Comparison of ENCODE assay signal across 31 cellular contexts in the genomic region with DNA sequence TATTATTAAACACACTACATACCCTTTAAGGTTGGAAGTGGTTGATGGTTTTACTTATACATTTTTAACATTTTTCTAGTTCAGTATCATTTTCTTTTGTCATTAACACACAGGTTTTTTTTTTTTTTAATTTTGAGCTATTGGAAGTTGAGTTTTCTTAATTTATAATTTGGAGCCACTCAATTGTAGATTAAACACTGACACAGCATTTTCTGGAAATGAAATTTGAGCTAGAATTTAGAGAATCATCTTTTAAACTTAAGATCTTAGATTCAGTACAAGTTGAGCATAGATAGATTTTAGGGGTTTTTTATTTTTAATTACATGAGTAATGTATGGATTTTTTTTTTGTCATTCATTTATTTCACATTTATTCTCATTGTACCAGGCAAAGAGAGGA. TPM values are rescaled to one million over a fixed set of nuclear protein-coding genes. Genes with fewer than 3 reads are reported as not detected.
A peak's percentile ranks its signal among the peaks of the same experiment; 100 is the strongest.
DNase-seq lines count a peak whose midpoint lies in the region; ATAC-seq, FAIRE-seq and TF ChIP-seq lines count a peak whose summit lies in the region.
"Had no signal": no experiment of that assay in that cellular context is flagged by ENCODE, and none has a peak within 500 bp of the region (broad histone marks: within the 10 kb centered on the region; RNA-seq: fewer than 3 reads in every experiment).

No MANE protein-coding gene starts in this region.

- no peaks in the 10 kb centered on the region for H3K27me3 Mint-ChIP-seq in activated naive CD4-positive, alpha-beta T cell treated with anti-CD3 and anti-CD28 coated beads for 36 hours (ENCODE audit: low read depth)
- H3K27me3 Mint-ChIP-seq in CD4-positive, alpha-beta T cell = no peaks in the 10 kb centered on the region
- no peaks in the 10 kb centered on the region for H3K27me3 Mint-ChIP-seq in activated T-helper 1 cell treated with anti-CD3 and anti-CD28 coated beads, Interleukin-12 subunit alpha, Interleukin-12 subunit beta, Interleukin-2, Interleukin-4 antibody, amounts not matched to agents 30 ng/mL and 10 ng/mL and 1 ng/mL, durations not matched to agents 14 hours and 24 hours and 36 hours (ENCODE audit: insufficient read depth)
- H3K27me3 Mint-ChIP-seq: progenitor cell of endocrine pancreas had no signal

- H3K9me3 Mint-ChIP-seq in activated naive CD4-positive, alpha-beta T cell treated with anti-CD3 and anti-CD28 coated beads for 36 hours = peaks cover 5% of the 10 kb centered on the region
- no peaks in the 10 kb centered on the region for H3K9me3 Mint-ChIP-seq in CD4-positive, alpha-beta T cell
- peaks cover 9% of the 10 kb centered on the region for H3K9me3 Mint-ChIP-seq in activated T-helper 1 cell treated with anti-CD3 and anti-CD28 coated beads, Interleukin-12 subunit alpha, Interleukin-12 subunit beta, Interleukin-2, Interleukin-4 antibody, amounts not matched to agents 30 ng/mL and 10 ng/mL and 1 ng/mL, durations not matched to agents 14 hours and 24 hours and 36 hours

- CTCF ChIA-PET in activated naive CD4-positive, alpha-beta T cell treated with anti-CD3 and anti-CD28 coated beads for 36 hours (lab: Charles Lee) = no interaction called here
- CTCF ChIA-PET in CD4-positive, alpha-beta T cell (lab: Charles Lee) = no interaction called here

- intact Hi-C loops in activated naive CD4-positive, alpha-beta T cell treated with anti-CD3 and anti-CD28 coated beads for 36 hours (cut with micrococcal nuclease) = no loop called here
- intact Hi-C loops in CD4-positive, alpha-beta T cell (cut with DNase I, micrococcal nuclease) = loop anchor here in 1 of 2 experiments (2.0 kb wide), 1 partner anchor 13 kb away; no protein-coding TSS in a partner anchor
- intact Hi-C loops in activated T-helper 1 cell treated with anti-CD3 and anti-CD28 coated beads, Interleukin-12 subunit alpha, Interleukin-12 subunit beta, Interleukin-2, Interleukin-4 antibody, amounts not matched to agents 30 ng/mL and 10 ng/mL and 1 ng/mL, durations not matched to agents 14 hours and 24 hours and 36 hours (cut with micrococcal nuclease) = loop anchor here (2.0 kb wide), 1 partner anchor 15 kb away; no protein-coding TSS in a partner anchor
- intact Hi-C loops in sciatic nerve (cut with DNase I) = no loop called here

- H3K4me1 ChIP-seq in small intestine (ENCODE audit: control insufficient read depth in 2 of 2, insufficient read depth in 1 of 2, low read depth in 1 of 2, low read length in 1 of 2) = no peaks in the 10 kb centered on the region
- H3K4me1 ChIP-seq: SJCRH30 had no signal

- no peak overlapping the region for H3K4me3 Mint-ChIP-seq in activated naive CD4-positive, alpha-beta T cell treated with anti-CD3 and anti-CD28 coated beads for 36 hours
- H3K4me3 Mint-ChIP-seq in CD4-positive, alpha-beta T cell = no peak overlapping the region
- no peak overlapping the region for H3K4me3 Mint-ChIP-seq in activated T-helper 1 cell treated with anti-CD3 and anti-CD28 coated beads, Interleukin-12 subunit alpha, Interleukin-12 subunit beta, Interleukin-2, Interleukin-4 antibody, amounts not matched to agents 30 ng/mL and 10 ng/mL and 1 ng/mL, durations not matched to agents 14 hours and 24 hours and 36 hours

- ATAC-seq in CD4-positive, alpha-beta T cell (ENCODE audit: poor library complexity) = no peak
- no peak for ATAC-seq in sciatic nerve
- ATAC-seq: GM12878, left colon had no signal

- H3K27ac ChIP-seq in CD4-positive, alpha-beta T cell (ENCODE audit: low read depth, low read length) = no peak overlapping the region
- H3K27ac ChIP-seq in small intestine (ENCODE audit: low read depth in 1 of 2, low read length in 1 of 2) = no peak overlapping the region
- H3K27ac ChIP-seq: esophagus squamous epithelium, neutrophil, sigmoid colon, SJCRH30, thoracic aorta, vagina had no signal

- H3K4me3 ChIP-seq in small intestine (ENCODE audit: low read depth in 1 of 2, low read length in 2 of 2) = no peak overlapping the region
- H3K4me3 ChIP-seq: esophagus squamous epithelium, GM12878, sigmoid colon, SJCRH30, thoracic aorta, vagina had no signal

- no peak for DNase-seq in activated naive CD4-positive, alpha-beta T cell treated with anti-CD3 and anti-CD28 coated beads for 36 hours
- DNase-seq in activated naive CD4-positive, alpha-beta T cell (lab: John Stamatoyannopoulos, UW) = no peak
- no peak for DNase-seq in CD4-positive, alpha-beta T cell
- no peak for DNase-seq in activated T-helper 1 cell treated with anti-CD3 and anti-CD28 coated beads, Interleukin-12 subunit alpha, Interleukin-12 subunit beta, Interleukin-2, Interleukin-4 antibody, amounts not matched to agents 30 ng/mL and 10 ng/mL and 1 ng/mL, durations not matched to agents 14 hours and 24 hours and 36 hours (ENCODE audit: low spot score)
- DNase-seq in small intestine = no peak
- no peak for DNase-seq in kidney tubule cell (ENCODE audit: low spot score)
- no peak for DNase-seq in COLO829 (ENCODE audit: low spot score)
- DNase-seq in sciatic nerve (ENCODE audit: low spot score) = no peak
- DNase-seq: ACHN; caudate nucleus; esophagus squamous epithelium; foreskin melanocyte; HCEC 1CT; KG1; left colon; mammary epithelial cell; MV-4-11; NCI-H1436 treated with DMSO at 0.1 percent for 48 hours; NCI-H2107; NCI-H748 treated with DMSO at 0.1 percent for 48 hours; sigmoid colon; SJCRH30; stimulated activated CD4-positive, alpha-beta T cell treated with anti-CD3 and anti-CD28 coated beads, Interleukin-4, amount 100 ng/mL, for 4 hours; stimulated activated naive CD4-positive, alpha-beta T cell treated with Interleukin-2 at 50 U/mL for 16 hours; T-helper 1 cell had no signal

- peak; percentile 30 for FAIRE-seq in small intestine (lab: Jason Lieb, UNC)
- FAIRE-seq: astrocyte, GM12878 had no signal

- POLR2A ChIA-PET in CD4-positive, alpha-beta T cell (lab: Charles Lee) = interaction anchor here (0.7 to 1.3 kb wide), 3 partner anchors 9 to 34 kb away, joined by 3 to 6 read pairs (median 4); partner anchors contain the start of gene RASA2

- peaks cover 3 to 5% of the 10 kb centered on the region in 2 donors for H3K36me3 ChIP-seq in small intestine (ENCODE audit: control insufficient read depth in 2 of 2, insufficient read depth in 2 of 2, low read length in 2 of 2)

- H3K27me3 ChIP-seq in CD4-positive, alpha-beta T cell (ENCODE audit: control insufficient read depth, insufficient read depth, low read length) = no peaks in the 10 kb centered on the region
- no peaks in the 10 kb centered on the region for H3K27me3 ChIP-seq in small intestine (ENCODE audit: control insufficient read depth in 2 of 2, insufficient read depth in 2 of 2, low read length in 2 of 2)
- H3K27me3 ChIP-seq: esophagus squamous epithelium, neutrophil, sigmoid colon, SJCRH30, vagina had no signal

- H3K36me3 Mint-ChIP-seq in activated naive CD4-positive, alpha-beta T cell treated with anti-CD3 and anti-CD28 coated beads for 36 hours (ENCODE audit: low read depth) = peaks cover 42% of the 10 kb centered on the region
- peaks cover 94% of the 10 kb centered on the region for H3K36me3 Mint-ChIP-seq in CD4-positive, alpha-beta T cell (ENCODE audit: low read depth)
- peaks cover 56% of the 10 kb centered on the region for H3K36me3 Mint-ChIP-seq in activated T-helper 1 cell treated with anti-CD3 and anti-CD28 coated beads, Interleukin-12 subunit alpha, Interleukin-12 subunit beta, Interleukin-2, Interleukin-4 antibody, amounts not matched to agents 30 ng/mL and 10 ng/mL and 1 ng/mL, durations not matched to agents 14 hours and 24 hours and 36 hours (ENCODE audit: low read depth)

- H3K4me1 Mint-ChIP-seq in activated naive CD4-positive, alpha-beta T cell treated with anti-CD3 and anti-CD28 coated beads for 36 hours (ENCODE audit: low read depth) = peaks cover 72% of the 10 kb centered on the region
- H3K4me1 Mint-ChIP-seq in CD4-positive, alpha-beta T cell (ENCODE audit: low read depth) = peaks cover 81% of the 10 kb centered on the region
- peaks cover 42% of the 10 kb centered on the region for H3K4me1 Mint-ChIP-seq in activated T-helper 1 cell treated with anti-CD3 and anti-CD28 coated beads, Interleukin-12 subunit alpha, Interleukin-12 subunit beta, Interleukin-2, Interleukin-4 antibody, amounts not matched to agents 30 ng/mL and 10 ng/mL and 1 ng/mL, durations not matched to agents 14 hours and 24 hours and 36 hours (ENCODE audit: low read depth)

- no peak for TF ChIP-seq CTCF in CD4-positive, alpha-beta T cell (IDR thresholded peaks at IDR 0.05)

- H3K9me3 ChIP-seq in CD4-positive, alpha-beta T cell (ENCODE audit: control insufficient read depth, low read length) = peaks cover 4% of the 10 kb centered on the region
- H3K9me3 ChIP-seq in small intestine (ENCODE audit: control insufficient read depth, low read depth) = no peaks in the 10 kb centered on the region
- H3K9me3 ChIP-seq: esophagus squamous epithelium, neutrophil, sigmoid colon, SJCRH30, thoracic aorta, vagina had no signal

- H3K27ac Mint-ChIP-seq in activated naive CD4-positive, alpha-beta T cell treated with anti-CD3 and anti-CD28 coated beads for 36 hours = peak overlapping the region; percentile 26
- peak overlapping the region; percentile 64 for H3K27ac Mint-ChIP-seq in CD4-positive, alpha-beta T cell
- peak overlapping the region; percentile 26 for H3K27ac Mint-ChIP-seq in activated T-helper 1 cell treated with anti-CD3 and anti-CD28 coated beads, Interleukin-12 subunit alpha, Interleukin-12 subunit beta, Interleukin-2, Interleukin-4 antibody, amounts not matched to agents 30 ng/mL and 10 ng/mL and 1 ng/mL, durations not matched to agents 14 hours and 24 hours and 36 hours
- H3K27ac Mint-ChIP-seq: progenitor cell of endocrine pancreas had no signal

RNA-seq across cellular contexts. Expression of gene RASA2, which starts 35.0 kb away (rescaled TPM):
- 10 to 100 TPM; 24.0 to 27.5 TPM for total RNA-seq in activated naive CD4-positive, alpha-beta T cell treated with anti-CD3 and anti-CD28 coated beads for 36 hours
- total RNA-seq in CD4-positive, alpha-beta T cell = 10 to 100 TPM; 96.1 to 96.4 TPM
- total RNA-seq in activated T-helper 1 cell treated with anti-CD3 and anti-CD28 coated beads, Interleukin-12 subunit alpha, Interleukin-12 subunit beta, Interleukin-2, Interleukin-4 antibody, amounts not matched to agents 30 ng/mL and 10 ng/mL and 1 ng/mL, durations not matched to agents 14 hours and 24 hours and 36 hours = 37.7 and 39.2 TPM in 2 replicates
- 1 to 10 TPM; 3.8 to 4.9 (median 3.9) TPM for polyA plus RNA-seq in small intestine
- 49.3 TPM for total RNA-seq in sciatic nerve
